Comparison of ENCODE assay signal across 15 cellular contexts in the genomic region with DNA sequence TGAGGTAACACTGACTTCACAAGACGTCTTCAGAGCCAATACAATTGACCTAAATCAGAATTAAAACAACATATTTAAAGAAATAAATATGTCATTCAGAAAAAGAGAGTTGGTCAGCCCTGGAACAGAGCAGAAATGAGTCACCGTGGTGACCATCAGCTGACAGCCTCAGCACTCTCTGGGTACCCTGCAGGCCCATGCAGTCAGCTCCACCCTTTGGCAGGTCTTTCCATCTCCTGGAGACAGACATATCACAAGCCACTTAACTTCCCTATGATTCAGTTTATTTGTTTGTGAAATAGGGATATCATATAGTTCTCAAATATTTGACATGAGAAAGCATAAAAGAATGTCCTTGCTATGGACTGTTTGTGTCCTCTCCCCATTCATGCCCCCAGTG.
DNase-seq lines count a peak whose midpoint lies in the region; TF ChIP-seq lines count a peak whose summit lies in the region.
"Had no signal": no experiment of that assay in that cellular context is flagged by ENCODE, and none has a peak within 500 bp of the region (broad histone marks: within the 10 kb centered on the region; RNA-seq: fewer than 3 reads in every experiment).

No MANE protein-coding gene starts in this region.

- H3K4me3 ChIP-seq in mammary epithelial cell (replicated peaks in 1 of 3; ENCODE audit: insufficient read depth in 1 of 3, low read depth in 2 of 3, low read length in 3 of 3): no peak overlapping the region
- H3K4me3 ChIP-seq in breast epithelium: no peak overlapping the region
- H3K4me3 ChIP-seq in colonic mucosa: no peak overlapping the region
- H3K4me3 ChIP-seq: body of pancreas had no signal

- BruUV-seq in mammary epithelial cell (replicated peaks; lab: Mats Ljungman, UMichigan): no TSS peak

- intact Hi-C loops in mammary epithelial cell (cut with micrococcal nuclease) (no loop called here), breast epithelium (cut with DNase I; ENCODE audit: low total_unique reads) (no loop called here), colonic mucosa (cut with DNase I) (no loop called here)

- TF ChIP-seq POLR2A in breast epithelium (IDR thresholded peaks at IDR 0.05): no peak

- in situ Hi-C loops in mammary epithelial cell (cut with MboI; ENCODE audit: low sequenced_read_pairs in 2 of 2) (no loop called here), KBM-7 (cut with MboI; ENCODE audit: low pct_unique_long_range_greater_than_20kb, low sequenced_read_pairs) (no loop called here)

- H3K36me3 ChIP-seq in mammary epithelial cell (ENCODE audit: insufficient read depth, low read length): no peaks in the 10 kb centered on the region
- no peaks in the 10 kb centered on the region for H3K36me3 ChIP-seq in breast epithelium
- no peaks in the 10 kb centered on the region for H3K36me3 ChIP-seq in colonic mucosa

- WGBS in mammary epithelial cell (ENCODE audit: low coverage, missing lambda C conversion rate): 91% methylated on average over 2 of the region's 2 CpGs

- no peak overlapping the region for H3K9ac ChIP-seq in mammary epithelial cell (ENCODE audit: insufficient read depth, low read length)
- H3K9ac ChIP-seq in colonic mucosa (ENCODE audit: low read depth in 2 of 2, low read length in 2 of 2): no peak overlapping the region

- DNase-seq in mammary epithelial cell (peak; percentile 42), breast epithelium (ENCODE audit: low spot score in 2 of 2) (no peak), LHCN-M2 (ENCODE audit: low read depth) (peak; percentile 61), dermis blood vessel endothelial cell (peak; percentile 2), colonic mucosa (no peak), KBM-7 (no peak), NCI-H748 (lab: John Stamatoyannopoulos, UW; ENCODE audit: unreplicated experiment) (no peak)
- DNase-seq in activated CD4-positive, alpha-beta T cell treated with anti-CD3 and anti-CD28 coated beads, Interleukin-2, amount 50 U/mL, for 48 hours: no peak
- DNase-seq: 8988T; activated T-cell treated with anti-CD3 and anti-CD28 coated beads, Interleukin-2, amount 50 U/mL, for 48 hours; body of pancreas; DMS79; GOT3; NCI-H226; right cardiac atrium had no signal

- H3K9me3 ChIP-seq in mammary epithelial cell (replicated peaks; ENCODE audit: insufficient read depth, low read length) (no peaks in the 10 kb centered on the region), breast epithelium (no peaks in the 10 kb centered on the region), colonic mucosa (no peaks in the 10 kb centered on the region)
- H3K9me3 ChIP-seq: body of pancreas had no signal

- dilution Hi-C loops in mammary epithelial cell (cut with HindIII; ENCODE audit: low sequenced_read_pairs): no loop called here

- CTCF ChIA-PET in mammary epithelial cell (lab: Charles Lee; ENCODE audit: low non-redundant PET): no interaction called here

- H2AFZ ChIP-seq in mammary epithelial cell (ENCODE audit: low read depth, low read length): no peak overlapping the region

- TF ChIP-seq CTCF in mammary epithelial cell (conservative IDR thresholded peaks at IDR 0.05 in 1 of 2, IDR thresholded peaks at IDR 0.05 in 1 of 2; ENCODE audit: extremely low read depth in 1 of 2, insufficient read depth in 1 of 2, low read depth in 1 of 2, low read length in 2 of 2): no peak
- no peak for TF ChIP-seq CTCF in breast epithelium (IDR thresholded peaks at IDR 0.05)
- no peak for TF ChIP-seq CTCF in colonic mucosa (IDR thresholded peaks at IDR 0.05)

- peaks cover 22% of the 10 kb centered on the region for H3K4me1 ChIP-seq in mammary epithelial cell (ENCODE audit: insufficient read depth, low read length)
- no peaks in the 10 kb centered on the region for H3K4me1 ChIP-seq in breast epithelium
- no peaks in the 10 kb centered on the region for H3K4me1 ChIP-seq in colonic mucosa
- H3K4me1 ChIP-seq: body of pancreas had no signal

- H3K27me3 ChIP-seq in mammary epithelial cell (ENCODE audit: insufficient read depth, low read length) (peaks cover 13% of the 10 kb centered on the region), breast epithelium (no peaks in the 10 kb centered on the region), colonic mucosa (no peaks in the 10 kb centered on the region)
- H3K27me3 ChIP-seq: body of pancreas had no signal

- H3K4me2 ChIP-seq in mammary epithelial cell (ENCODE audit: insufficient read depth, low read depth, low read length): no peak overlapping the region

- no peaks in the 10 kb centered on the region for H4K20me1 ChIP-seq in mammary epithelial cell (ENCODE audit: insufficient read depth, low read length)

- H3K79me2 ChIP-seq in mammary epithelial cell (ENCODE audit: insufficient read depth, low read length): no peaks in the 10 kb centered on the region

- H3K27ac ChIP-seq in mammary epithelial cell (ENCODE audit: insufficient read depth, low read depth, low read length) (no peak overlapping the region), breast epithelium (no peak overlapping the region), colonic mucosa (no peak overlapping the region)
- H3K27ac ChIP-seq: body of pancreas had no signal

Comparison
In these comparisons a context has a peak if more than half of its experiments do, and no peak if none do; other contexts are left out.
1. DNase-seq: peak in mammary epithelial cell (single experiment), LHCN-M2 (single experiment) and dermis blood vessel endothelial cell (single experiment); none in breast epithelium (0 of 2), colonic mucosa (single experiment), KBM-7 (single experiment), activated CD4-positive, alpha-beta T cell treated with anti-CD3 and anti-CD28 coated beads, Interleukin-2, amount 50 U/mL, for 48 hours (0 of 2) and NCI-H748 (single experiment).